ENCODE assay signal across 22 cellular contexts in genomic region chr2:2172516-2172915, GRCh38.
"Had no signal": no experiment of that assay in that cellular context is flagged by ENCODE, and none has a peak within 500 bp of the region (broad histone marks: within the 10 kb centered on the region; RNA-seq: fewer than 3 reads in every experiment).

No MANE protein-coding gene starts in this region.

- H3K4me3 ChIP-seq: MG63 had no signal

- H3K9me3 ChIP-seq: MG63 had no signal

- H3K36me3 ChIP-seq: MG63 had no signal

- H3K4me2 ChIP-seq: SK-N-SH had no signal

- H3K27me3 ChIP-seq: MG63 had no signal

- H3K27ac ChIP-seq: RWPE1 had no signal

- ATAC-seq: HepG2 had no signal

- H3K9ac ChIP-seq: SK-N-SH had no signal

- DNase-seq: IMR-90, Karpas-422, KG1, MG63, NCI-H1092, NCI-H1105 treated with DMSO at 0.1 percent for 48 hours, NCI-H1417 treated with DMSO at 0.1 percent for 48 hours, NCI-H146, NCI-H187, NCI-H2029, NCI-H2081 treated with DMSO at 0.1 percent for 48 hours, NCI-H2171, NCI-H226, NCI-H446, NCI-H510A, NCI-H524 treated with DMSO at 0.1 percent for 48 hours, NCI-H69, NCI-H774, SHP77, SK-N-SH had no signal

- H3K9me2 ChIP-seq: SK-N-SH had no signal
